8 cellular contexts compared by ENCODE assay signal in genomic region chr7:7257899-7258692, GRCh38.
A peak's percentile ranks its signal among the peaks of the same experiment; 100 is the strongest.
DNase-seq lines count a peak whose midpoint lies in the region; ATAC-seq, FAIRE-seq and TF ChIP-seq lines count a peak whose summit lies in the region.

No MANE protein-coding gene starts in this region.

- H3K79me2 ChIP-seq in PC-9 (ENCODE audit: low read depth) = no peaks in the 10 kb centered on the region

- no peaks in the 10 kb centered on the region for H3K9me2 ChIP-seq in PC-9 (ENCODE audit: insufficient read depth)

- H3K4me1 ChIP-seq in PC-9 (replicated peaks; ENCODE audit: insufficient read depth) = no peaks in the 10 kb centered on the region

- peak; percentile 95 for ATAC-seq in GM21360 (IDR thresholded peaks at IDR 0.05; ENCODE audit: unreplicated experiment)
- ATAC-seq in HG03521 (IDR thresholded peaks at IDR 0.05; ENCODE audit: unreplicated experiment) = peak; percentile 82

- BruUV-seq in PC-9 (replicated peaks; lab: Mats Ljungman, UMichigan) = no TSS peak

- H4K20me1 ChIP-seq in PC-9 (ENCODE audit: insufficient read depth) = no peaks in the 10 kb centered on the region

- FAIRE-seq in urothelium cell line (lab: Jason Lieb, UNC) = no peak

- POLR2A ChIA-PET in HEK293T (lab: Yijun Ruan, JAX) (no interaction called here), PC-9 (lab: Charles Lee; ENCODE audit: unreplicated experiment) (interaction anchor here (0.7 kb wide), 1 partner anchor 40 kb away, joined by 20 read pairs; no protein-coding TSS in a partner anchor)

- H3F3A ChIP-seq in PC-9 (ENCODE audit: insufficient read depth, low read depth) = no peaks in the 10 kb centered on the region

- H3K4me2 ChIP-seq in PC-9 = no peak overlapping the region

- no peaks in the 10 kb centered on the region for H3K27me3 ChIP-seq in PC-9 (ENCODE audit: insufficient read depth, low read depth)

- H3K4me3 ChIP-seq in PC-9 = no peak overlapping the region

- H3K9me3 ChIP-seq in PC-9 (ENCODE audit: insufficient read depth, low read depth) = peaks cover 11% of the 10 kb centered on the region; the same call in 1 of the 2 replicates

- peak; percentile 48 for DNase-seq in GM10266 (ENCODE audit: extremely low spot score)
- DNase-seq in dermis blood vessel endothelial cell = peak; percentile 5
- no peak for DNase-seq in HEK293T (ENCODE audit: extremely low spot score)
- no peak for DNase-seq in PC-9
- DNase-seq in hepatic stellate cell (ENCODE audit: low spot score) = no peak
- no peak for DNase-seq in urothelium cell line (ENCODE audit: low spot score)

- no peak overlapping the region for H3K27ac ChIP-seq in PC-9

- CTCF ChIA-PET in HEK293T (lab: Yijun Ruan, JAX) (no interaction called here), PC-9 (lab: Charles Lee) (no interaction called here)

- no peak for TF ChIP-seq CTCF in GM10266 (IDR thresholded peaks at IDR 0.05; ENCODE audit: control insufficient read depth, insufficient read depth, low read depth, missing control alignments)
- TF ChIP-seq CTCF in PC-9 (conservative IDR thresholded peaks at IDR 0.05) = no peak

- intact Hi-C loops in PC-9 (cut with micrococcal nuclease; ENCODE audit: unreplicated experiment) = no loop called here

- H2AFZ ChIP-seq in PC-9 = no peak overlapping the region

- no peaks in the 10 kb centered on the region for H3K36me3 ChIP-seq in PC-9 (ENCODE audit: low read depth)

TF ChIP-seq in HEK293T, 16 proteins besides CTCF, POLR2A, EP300 and RAD21:
- TF ChIP-seq SP1 (IDR thresholded peaks at IDR 0.05) (no peak), TARDBP (IDR thresholded peaks at IDR 0.05) (no peak), L3MBTL2 (conservative IDR thresholded peaks at IDR 0.05) (no peak), FOXM1 (IDR thresholded peaks at IDR 0.05; ENCODE audit: borderline replicate concordance) (no peak), NFRKB (IDR thresholded peaks at IDR 0.05) (no peak), FOXA1 (IDR thresholded peaks at IDR 0.05) (no peak), ZNF384 (IDR thresholded peaks at IDR 0.05) (no peak), FOXK2 (IDR thresholded peaks at IDR 0.05) (no peak), BHLHE40 (IDR thresholded peaks at IDR 0.05; ENCODE audit: borderline replicate concordance) (no peak), ARNT (IDR thresholded peaks at IDR 0.05) (no peak)

Comparison
In these comparisons a context has a peak if more than half of its experiments do, and no peak if none do; other contexts are left out.
1. DNase-seq: peak in GM10266 (single experiment) and dermis blood vessel endothelial cell (single experiment); none in HEK293T (single experiment), PC-9 (0 of 2), hepatic stellate cell (single experiment) and urothelium cell line (single experiment).